38 cellular contexts compared by ENCODE assay signal in genomic region chr11:124463990-124464389, GRCh38. TPM values are rescaled to one million over a fixed set of nuclear protein-coding genes. Genes with fewer than 3 reads are reported as not detected.
"Had no signal": no experiment of that assay in that cellular context is flagged by ENCODE, and none has a peak within 500 bp of the region (broad histone marks: within the 10 kb centered on the region; RNA-seq: fewer than 3 reads in every experiment).

No MANE protein-coding gene starts in this region.

- H3K27ac Mint-ChIP-seq: immature natural killer cell; naive thymus-derived CD8-positive, alpha-beta T cell; nephron; stimulated activated memory B cell treated with anti-CD40 and anti-IgM and Interleukin-4, amounts not matched to agents 10 μg/mL and 1 μg/mL and 100 μg/mL, for 72 hours; stimulated activated naive CD8-positive, alpha-beta T cell treated with anti-CD3 and anti-CD28 coated beads, Interleukin-15, amount 100 ng/mL, for 72 hours had no signal

- H3K4me3 ChIP-seq: left lung, lower lobe of right lung, right atrium auricular region, right lobe of liver, smooth muscle cell, tibial nerve, upper lobe of left lung, vagina had no signal

- ATAC-seq: left colon; left lung; lower lobe of right lung; naive thymus-derived CD8-positive, alpha-beta T cell; right lobe of liver; stimulated activated memory B cell treated with anti-CD40 and anti-IgM and Interleukin-4, amounts not matched to agents 10 μg/mL and 1 μg/mL and 100 μg/mL, for 72 hours; stimulated activated naive CD8-positive, alpha-beta T cell treated with anti-CD3 and anti-CD28 coated beads, Interleukin-15, amount 100 ng/mL, for 72 hours had no signal

- H3K9me3 ChIP-seq: lower lobe of right lung, neutrophil, right atrium auricular region, right lobe of liver, tibial nerve, upper lobe of left lung, vagina had no signal

- DNase-seq: hypothalamus; immature natural killer cell; kidney; left colon; left lung; lower lobe of right lung; mammary epithelial cell; mesenchymal stem cell; naive thymus-derived CD8-positive, alpha-beta T cell; occipital lobe; right lobe of liver; stimulated activated CD4-positive, alpha-beta T cell treated with anti-CD3 and anti-CD28 coated beads, Interleukin-1b, Interleukin-23, amount 100 ng/mL, for 48 hours; stimulated activated CD4-positive, alpha-beta T cell treated with anti-CD3 and anti-CD28 coated beads, Interleukin-2, amount 100 ng/mL, for 48 hours; stimulated activated CD4-positive, alpha-beta T cell treated with anti-CD3 and anti-CD28 coated beads, Interleukin-4, amount 100 ng/mL, for 4 hours; stimulated activated CD8-positive, alpha-beta memory T cell treated with anti-CD3 and anti-CD28 coated beads, Interleukin-4, amount 100 ng/mL, for 48 hours; stimulated activated naive CD4-positive, alpha-beta T cell treated with Interleukin-2 at 50 U/mL for 16 hours; stimulated activated naive CD8-positive, alpha-beta T cell treated with anti-CD3 and anti-CD28 coated beads, Interleukin-15, amount 100 ng/mL, for 72 hours; substantia nigra; upper lobe of left lung had no signal

- H3K4me1 ChIP-seq: left lung, lower lobe of right lung, parathyroid adenoma, right atrium auricular region, right lobe of liver, tibial nerve, upper lobe of left lung, vagina had no signal

- H2AFZ ChIP-seq: parathyroid adenoma had no signal

- H3K9ac ChIP-seq: parathyroid adenoma had no signal

- H3K4me2 ChIP-seq: smooth muscle cell had no signal

- H3K27ac ChIP-seq: left lung, lower lobe of right lung, neutrophil, parathyroid adenoma, right atrium auricular region, right lobe of liver, tibial nerve, upper lobe of left lung, vagina had no signal

- H3K4me3 Mint-ChIP-seq: immature natural killer cell; naive thymus-derived CD8-positive, alpha-beta T cell; nephron; neural crest cell; stimulated activated memory B cell treated with anti-CD40 and anti-IgM and Interleukin-4, amounts not matched to agents 10 μg/mL and 1 μg/mL and 100 μg/mL, for 72 hours; stimulated activated naive CD8-positive, alpha-beta T cell treated with anti-CD3 and anti-CD28 coated beads, Interleukin-15, amount 100 ng/mL, for 72 hours had no signal

- H3K36me3 Mint-ChIP-seq: immature natural killer cell; naive thymus-derived CD8-positive, alpha-beta T cell; stimulated activated memory B cell treated with anti-CD40 and anti-IgM and Interleukin-4, amounts not matched to agents 10 μg/mL and 1 μg/mL and 100 μg/mL, for 72 hours had no signal

- H3K27me3 ChIP-seq: left lung, neutrophil, right atrium auricular region, right lobe of liver, tibial nerve, upper lobe of left lung, vagina had no signal

- H3K36me3 ChIP-seq: left lung, lower lobe of right lung, neutrophil, right atrium auricular region, right lobe of liver, tibial nerve, upper lobe of left lung, vagina had no signal

- H3K4me1 Mint-ChIP-seq: immature natural killer cell; naive thymus-derived CD8-positive, alpha-beta T cell; nephron; neural crest cell; stimulated activated memory B cell treated with anti-CD40 and anti-IgM and Interleukin-4, amounts not matched to agents 10 μg/mL and 1 μg/mL and 100 μg/mL, for 72 hours; stimulated activated naive CD8-positive, alpha-beta T cell treated with anti-CD3 and anti-CD28 coated beads, Interleukin-15, amount 100 ng/mL, for 72 hours had no signal

- H3K9me3 Mint-ChIP-seq: nephron; stimulated activated memory B cell treated with anti-CD40 and anti-IgM and Interleukin-4, amounts not matched to agents 10 μg/mL and 1 μg/mL and 100 μg/mL, for 72 hours; stimulated activated naive CD8-positive, alpha-beta T cell treated with anti-CD3 and anti-CD28 coated beads, Interleukin-15, amount 100 ng/mL, for 72 hours had no signal

RNA-seq across cellular contexts. Expression of gene OR8B8, which starts 18.5 kb away (rescaled TPM):
- total RNA-seq: kidney; left colon; left lung; liver; lower lobe of right lung; mammary epithelial cell; mucosa of gallbladder; naive thymus-derived CD8-positive, alpha-beta T cell; neural crest cell; occipital lobe; osteocyte; posterior vena cava; pulmonary artery endothelial cell; renal cortical epithelial cell; right atrium auricular region; right lobe of liver; skeletal muscle tissue; smooth muscle cell; temporal lobe; tibial nerve; upper lobe of left lung; urinary bladder; vagina had no signal
- polyA plus RNA-seq: immature natural killer cell; liver; mammary epithelial cell; naive thymus-derived CD8-positive, alpha-beta T cell; smooth muscle cell; urinary bladder had no signal

RNA-seq across cellular contexts. Expression of gene OR8B4, which starts 39.3 kb away (rescaled TPM):
- total RNA-seq: kidney; left colon; left lung; liver; lower lobe of right lung; mammary epithelial cell; mucosa of gallbladder; naive thymus-derived CD8-positive, alpha-beta T cell; neural crest cell; occipital lobe; osteocyte; posterior vena cava; pulmonary artery endothelial cell; renal cortical epithelial cell; right atrium auricular region; right lobe of liver; skeletal muscle tissue; smooth muscle cell; temporal lobe; tibial nerve; upper lobe of left lung; urinary bladder; vagina had no signal
- polyA plus RNA-seq: immature natural killer cell; liver; mammary epithelial cell; naive thymus-derived CD8-positive, alpha-beta T cell; smooth muscle cell; thymus; urinary bladder had no signal
